8 cellular contexts compared by ENCODE assay signal in the genomic region with DNA sequence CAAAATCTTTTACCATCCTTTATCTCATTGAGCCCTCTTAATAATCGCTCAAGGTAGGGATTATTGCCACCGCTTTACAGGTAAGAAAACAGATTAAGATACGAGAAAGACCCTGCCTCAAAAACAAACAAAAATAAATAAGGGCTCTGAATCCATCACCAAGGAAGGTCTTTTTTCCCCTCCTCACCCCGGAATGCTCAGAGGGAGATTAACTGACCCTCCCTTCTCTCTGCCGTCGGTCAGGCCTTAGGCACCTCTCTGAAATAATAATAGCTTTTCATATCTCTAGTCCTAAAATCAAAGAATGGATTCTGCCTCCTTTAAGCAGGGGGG. TPM values are rescaled to one million over a fixed set of nuclear protein-coding genes. Genes with fewer than 3 reads are reported as not detected.
DNase-seq lines count a peak whose midpoint lies in the region; ATAC-seq and TF ChIP-seq lines count a peak whose summit lies in the region.

No MANE protein-coding gene starts in this region.

- H3K79me1 ChIP-seq in mesenchymal stem cell (replicated peaks; ENCODE audit: low read length, poor library complexity, severe bottlenecking), result peaks cover 26% of the 10 kb centered on the region

- no peak for DNase-seq in activated naive CD4-positive, alpha-beta T cell treated with anti-CD3 and anti-CD28 coated beads, Interleukin-2, amount 10 ng/mL, durations not matched to agents 7 days and 5 days
- no peak for DNase-seq in activated naive CD4-positive, alpha-beta T cell (lab: John Stamatoyannopoulos, UW)
- DNase-seq in body of pancreas (no peak), mesenchymal stem cell (no peak), upper lobe of left lung (no peak), posterior cingulate gyrus (no peak), NCI-H1417 (lab: John Stamatoyannopoulos, UW) (no peak)

- peaks cover 4% of the 10 kb centered on the region for H3K36me3 Mint-ChIP-seq in activated naive CD4-positive, alpha-beta T cell treated with anti-CD3 and anti-CD28 coated beads, Interleukin-2, amount 10 ng/mL, durations not matched to agents 7 days and 5 days

- no peak overlapping the region for H2AK5ac ChIP-seq in mesenchymal stem cell (ENCODE audit: low read length, severe bottlenecking)

- H3K9ac ChIP-seq in mesenchymal stem cell (ENCODE audit: low read length), result peak overlapping the region; percentile 93

- no peak overlapping the region for H2BK15ac ChIP-seq in mesenchymal stem cell (ENCODE audit: low read depth, poor library complexity, severe bottlenecking)

- peak overlapping the region; percentile 65 for H3K4me2 ChIP-seq in mesenchymal stem cell (ENCODE audit: low read length, poor library complexity, severe bottlenecking)

- H3K4me3 ChIP-seq in body of pancreas (peak overlapping the region; percentile 14 to 44), mesenchymal stem cell (ENCODE audit: insufficient read depth in 1 of 2, low read depth in 1 of 2, low read length in 2 of 2) (peak overlapping the region in 1 of 2 experiments; percentile 80), upper lobe of left lung (peak overlapping the region; percentile 18 to 92 (median 67))

- peak overlapping the region; percentile 35 to 82 (median 76) for H3K27ac ChIP-seq in body of pancreas
- H3K27ac ChIP-seq in mesenchymal stem cell (ENCODE audit: low read length, poor library complexity, severe bottlenecking), result peak overlapping the region; percentile 75
- H3K27ac ChIP-seq in upper lobe of left lung, result peak overlapping the region; percentile 58 to 86 (median 74)

- no peaks in the 10 kb centered on the region for H3K36me3 ChIP-seq in body of pancreas (replicated peaks in 1 of 2; ENCODE audit: insufficient read depth in 1 of 2, low read depth in 2 of 2)
- peaks cover 19% of the 10 kb centered on the region in 2 experiments for H3K36me3 ChIP-seq in mesenchymal stem cell (ENCODE audit: control insufficient read depth in 1 of 2, insufficient read depth in 2 of 2, low read depth in 1 of 2, low read length in 2 of 2)
- H3K36me3 ChIP-seq in upper lobe of left lung, result peaks cover 6 to 19% (median 17%) of the 10 kb centered on the region in 4 donors

- H3K9me3 Mint-ChIP-seq in activated naive CD4-positive, alpha-beta T cell treated with anti-CD3 and anti-CD28 coated beads, Interleukin-2, amount 10 ng/mL, durations not matched to agents 7 days and 5 days, result no peaks in the 10 kb centered on the region

- peak overlapping the region; percentile 91 for H3K4me3 Mint-ChIP-seq in activated naive CD4-positive, alpha-beta T cell treated with anti-CD3 and anti-CD28 coated beads, Interleukin-2, amount 10 ng/mL, durations not matched to agents 7 days and 5 days

- TF ChIP-seq EP300 in upper lobe of left lung (IDR thresholded peaks at IDR 0.05), result no peak

- H3K4me1 Mint-ChIP-seq in activated naive CD4-positive, alpha-beta T cell treated with anti-CD3 and anti-CD28 coated beads, Interleukin-2, amount 10 ng/mL, durations not matched to agents 7 days and 5 days, result peaks cover 33% of the 10 kb centered on the region

- no peak overlapping the region for H4K91ac ChIP-seq in mesenchymal stem cell (ENCODE audit: low read length)

- H2BK120ac ChIP-seq in mesenchymal stem cell (ENCODE audit: low read depth, low read length), result no peak overlapping the region

- no peak overlapping the region for H2BK5ac ChIP-seq in mesenchymal stem cell (ENCODE audit: low read depth, low read length, poor library complexity, severe bottlenecking)

- no peak for ATAC-seq in body of pancreas
- no peak for ATAC-seq in upper lobe of left lung (ENCODE audit: low FRiP score in 2 of 2)
- ATAC-seq in GM21723 (IDR thresholded peaks at IDR 0.05; ENCODE audit: unreplicated experiment), result no peak

- H2BK12ac ChIP-seq in mesenchymal stem cell (ENCODE audit: low read length in 2 of 2), result no peak overlapping the region

- intact Hi-C loops in body of pancreas (cut with DNase I) (no loop called here), posterior cingulate gyrus (cut with DNase I) (no loop called here)

- no peak overlapping the region for H3K4ac ChIP-seq in mesenchymal stem cell (ENCODE audit: low read depth in 1 of 2, low read length in 2 of 2)

- no peaks in the 10 kb centered on the region for H3K27me3 Mint-ChIP-seq in activated naive CD4-positive, alpha-beta T cell treated with anti-CD3 and anti-CD28 coated beads, Interleukin-2, amount 10 ng/mL, durations not matched to agents 7 days and 5 days

- no peak overlapping the region for H3K18ac ChIP-seq in mesenchymal stem cell (ENCODE audit: low read depth in 1 of 2, low read length in 2 of 2)

- H3K27me3 ChIP-seq in body of pancreas (no peaks in the 10 kb centered on the region), mesenchymal stem cell (ENCODE audit: control insufficient read depth in 1 of 2, insufficient read depth in 1 of 2, low read length in 2 of 2) (no peaks in the 10 kb centered on the region), upper lobe of left lung (no peaks in the 10 kb centered on the region)

- no peak overlapping the region for H3K23ac ChIP-seq in mesenchymal stem cell (ENCODE audit: low read length in 2 of 2)

- H3K9me3 ChIP-seq in body of pancreas (no peaks in the 10 kb centered on the region), mesenchymal stem cell (ENCODE audit: control insufficient read depth, low read length) (no peaks in the 10 kb centered on the region), upper lobe of left lung (no peaks in the 10 kb centered on the region)

- no peak overlapping the region for H2AFZ ChIP-seq in mesenchymal stem cell (ENCODE audit: low read depth, low read length)

- WGBS in body of pancreas, 2 donors, result 5 to 6% methylated on average over 6 of the region's 6 CpGs
- WGBS in mesenchymal stem cell, result 14% methylated on average over 4 of the region's 6 CpGs
- 10 to 14% methylated on average over 6 of the region's 6 CpGs for WGBS in upper lobe of left lung, 2 donors

- no peak overlapping the region for H3K14ac ChIP-seq in mesenchymal stem cell (ENCODE audit: low read length in 2 of 2)

- peaks cover 30% of the 10 kb centered on the region for H3K4me1 ChIP-seq in body of pancreas
- H3K4me1 ChIP-seq in mesenchymal stem cell (ENCODE audit: control insufficient read depth, insufficient read depth, low read depth, low read length), result peaks cover 16% of the 10 kb centered on the region
- peaks cover 13 to 30% (median 19%) of the 10 kb centered on the region in 4 donors for H3K4me1 ChIP-seq in upper lobe of left lung

- no peak overlapping the region for H4K8ac ChIP-seq in mesenchymal stem cell (ENCODE audit: low read length)

- peak overlapping the region; percentile 99 for H3K27ac Mint-ChIP-seq in activated naive CD4-positive, alpha-beta T cell treated with anti-CD3 and anti-CD28 coated beads, Interleukin-2, amount 10 ng/mL, durations not matched to agents 7 days and 5 days

- TF ChIP-seq POLR2A in body of pancreas (IDR thresholded peaks at IDR 0.05), result no peak
- TF ChIP-seq POLR2A in upper lobe of left lung (IDR thresholded peaks at IDR 0.05), result no peak

- CTCF ChIA-PET in activated naive CD4-positive, alpha-beta T cell treated with anti-CD3 and anti-CD28 coated beads, Interleukin-2, amount 10 ng/mL, durations not matched to agents 7 days and 5 days (lab: Charles Lee), result no interaction called here

- TF ChIP-seq CTCF in body of pancreas (IDR thresholded peaks at IDR 0.05), result peak in 1 of 7 experiments; percentile 4
- no peak for TF ChIP-seq CTCF in upper lobe of left lung (IDR thresholded peaks at IDR 0.05)

RNA-seq across cellular contexts. Expression of gene ATG2A, which starts 0.6 kb away (rescaled TPM):
- 10 to 100 TPM; 16.3 to 34.3 TPM for total RNA-seq in body of pancreas
- polyA plus RNA-seq in mesenchymal stem cell (2013, experiment 1 of 2), result 6.2 TPM
- 6.0 TPM for polyA plus RNA-seq in mesenchymal stem cell (2013, experiment 2 of 2)
- total RNA-seq in upper lobe of left lung, result 10 to 100 TPM; 24.6 to 59.2 (median 33.3) TPM

RNA-seq across cellular contexts. Expression of gene PPP2R5B, which starts 6.9 kb away (rescaled TPM):
- total RNA-seq in body of pancreas (10 to 100 TPM; 12.7 to 35.6 TPM), upper lobe of left lung (10 to 100 TPM; 21.0 to 48.1 (median 27.5) TPM)
- 16.6 TPM for polyA plus RNA-seq in mesenchymal stem cell (2013, experiment 1 of 2)
- polyA plus RNA-seq in mesenchymal stem cell (2013, experiment 2 of 2), result 15.1 TPM

RNA-seq across cellular contexts. Expression of gene GPHA2, which starts 18.1 kb away (rescaled TPM):
- 10 to 100 TPM in 1 of 2 donors, 1 to 10 TPM in 1; 7.3 to 18.5 TPM for total RNA-seq in body of pancreas
- polyA plus RNA-seq in mesenchymal stem cell (2013, experiment 1 of 2), result not detected
- not detected for polyA plus RNA-seq in mesenchymal stem cell (2013, experiment 2 of 2)
- not detected for total RNA-seq in upper lobe of left lung

RNA-seq across cellular contexts. Expression of gene EHD1, which starts 39.2 kb away (rescaled TPM):
- 10 to 100 TPM; 18.7 to 45.2 TPM for total RNA-seq in body of pancreas
- 57.6 TPM for polyA plus RNA-seq in mesenchymal stem cell (2013, experiment 1 of 2)
- 57.2 TPM for polyA plus RNA-seq in mesenchymal stem cell (2013, experiment 2 of 2)
- 100 to 1,000 TPM in 4 of 6 donors, 10 to 100 TPM in 2; 43.0 to 167 (median 103) TPM for total RNA-seq in upper lobe of left lung

RNA-seq across cellular contexts. Expression of gene MAJIN, which starts 54.3 kb away (rescaled TPM):
- total RNA-seq in body of pancreas (under 1 TPM in 1 of 2 donors, not detected in 1; 0.78 TPM), upper lobe of left lung (under 1 TPM in 1 of 6 donors, not detected in 5; 0.15 TPM)
- not detected for polyA plus RNA-seq in mesenchymal stem cell (2013, experiment 1 of 2)
- polyA plus RNA-seq in mesenchymal stem cell (2013, experiment 2 of 2), result not detected

Comparison
In these comparisons a context has a peak if more than half of its experiments do, and no peak if none do; other contexts are left out.
1. RNA of gene GPHA2, which starts 18.1 kb away (total RNA-seq): 7.3 to 18.5 TPM in body of pancreas; not detected in upper lobe of left lung; every median in the first group is over 4 times any median in the second.
2. Peak in every context shown above with its lines, with median percentiles within 50 percentile points of each other: H3K27ac ChIP-seq.